9 cellular contexts compared by ENCODE assay signal in genomic region chr4:89765966-89766365, GRCh38.
DNase-seq lines count a peak whose midpoint lies in the region; ATAC-seq and TF ChIP-seq lines count a peak whose summit lies in the region.
"Had no signal": no experiment of that assay in that cellular context is flagged by ENCODE, and none has a peak within 500 bp of the region (broad histone marks: within the 10 kb centered on the region; RNA-seq: fewer than 3 reads in every experiment).

No MANE protein-coding gene starts in this region.

- H3K27ac ChIP-seq in RWPE2 (ENCODE audit: poor library complexity, severe bottlenecking), result peak overlapping the region; percentile 39

- no peak for TF ChIP-seq CTCF in RWPE2 (IDR thresholded peaks at IDR 0.05; ENCODE audit: poor library complexity, severe bottlenecking)

- peak; percentile 6 for DNase-seq in DMS79 treated with DMSO at 0.1 percent for 48 hours (lab: John Stamatoyannopoulos, UW)
- no peak for DNase-seq in RWPE2 (ENCODE audit: low spot score)
- peak; percentile 95 for DNase-seq in fibroblast of gingiva (ENCODE audit: low read depth)
- peak; percentile 5 for DNase-seq in occipital lobe (lab: John Stamatoyannopoulos, UW)
- DNase-seq in activated CD4-positive, CD25-positive, alpha-beta regulatory T cell (lab: John Stamatoyannopoulos, UW), result no peak
- DNase-seq in activated T-cell treated with anti-CD3 and anti-CD28 coated beads, Interleukin-2, amount 50 U/mL, for 1 hour, result no peak

- H3K27me3 ChIP-seq in RWPE2 (ENCODE audit: insufficient read depth, poor library complexity, severe bottlenecking), result no peaks in the 10 kb centered on the region

- no peaks in the 10 kb centered on the region for H3K36me3 ChIP-seq in RWPE2 (ENCODE audit: low read depth)

- no peaks in the 10 kb centered on the region for H3K9me3 ChIP-seq in RWPE2 (ENCODE audit: severe bottlenecking)

- H3K4me1 ChIP-seq in RWPE2 (ENCODE audit: insufficient read depth, poor library complexity, severe bottlenecking), result peaks cover 16% of the 10 kb centered on the region

- ATAC-seq in RWPE2 (ENCODE audit: low read depth), result peak; percentile 74
- no peak for ATAC-seq in GM19455 (IDR thresholded peaks at IDR 0.05; ENCODE audit: unreplicated experiment)
- no peak for ATAC-seq in GM19467 (IDR thresholded peaks at IDR 0.05; ENCODE audit: unreplicated experiment)
- ATAC-seq: activated CD4-positive, CD25-positive, alpha-beta regulatory T cell treated with anti-CD3 and anti-CD28 coated beads, Interleukin-2, amount 50 U/mL, for 24 hours had no signal

- H3K4me3 ChIP-seq in RWPE2 (ENCODE audit: severe bottlenecking), result no peak overlapping the region

Comparison
In these comparisons a context has a peak if more than half of its experiments do, and no peak if none do; other contexts are left out.
1. DNase-seq: peak in DMS79 treated with DMSO at 0.1 percent for 48 hours (single experiment), fibroblast of gingiva (single experiment) and occipital lobe (single experiment); none in RWPE2 (single experiment), activated CD4-positive, CD25-positive, alpha-beta regulatory T cell (0 of 4) and activated T-cell treated with anti-CD3 and anti-CD28 coated beads, Interleukin-2, amount 50 U/mL, for 1 hour (single experiment).